1 cellular context compared by ENCODE assay signal in the genomic region with DNA sequence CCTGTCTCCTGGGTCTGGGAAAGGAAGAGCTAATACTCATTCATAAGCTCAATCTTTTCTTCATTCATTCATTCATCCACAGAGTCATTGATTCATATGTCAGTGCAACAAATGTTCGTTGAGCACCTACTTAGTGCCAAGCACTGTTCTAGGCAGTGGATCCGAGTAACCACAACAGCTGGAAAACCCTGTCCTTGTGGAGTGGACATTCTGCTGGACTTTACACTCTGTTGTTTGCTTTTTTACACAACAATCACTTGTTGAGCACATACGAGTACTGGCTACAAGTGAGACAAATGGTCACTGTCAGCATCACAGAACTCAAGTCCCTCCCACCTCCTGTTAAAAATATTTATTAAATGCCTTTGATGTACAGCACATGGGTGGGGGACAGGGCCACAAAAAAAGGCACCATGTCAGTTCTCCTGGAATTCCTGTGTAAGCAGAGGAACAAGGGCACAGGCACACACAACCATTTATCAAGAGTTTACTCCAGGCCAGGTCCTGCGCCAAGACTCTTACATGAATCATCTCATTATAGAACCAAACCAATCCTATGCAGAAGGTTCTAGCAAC.
TF ChIP-seq lines count a peak whose summit lies in the region.

No MANE protein-coding gene starts in this region.

TF ChIP-seq in HepG2, 621 proteins besides CTCF, POLR2A, EP300 and RAD21 (continued from another document and continues in another):
- TF ChIP-seq ZNF253 (CRISPR knock-in tag; IDR thresholded peaks at IDR 0.05; ENCODE audit: borderline replicate concordance) (0 out of 2 replicates have a peak, but pooled peaks have one; percentile 68), ZNF335 (CRISPR knock-in tag; IDR thresholded peaks at IDR 0.05) (peak; percentile 87; the same call in 1 of the 2 replicates), ZIK1 (CRISPR knock-in tag; IDR thresholded peaks at IDR 0.05; ENCODE audit: borderline replicate concordance, low read depth) (no peak), HHEX (CRISPR knock-in tag; IDR thresholded peaks at IDR 0.05) (peak; percentile 97), IRF9 (CRISPR knock-in tag; IDR thresholded peaks at IDR 0.05; ENCODE audit: borderline replicate concordance) (peak; percentile 88; the same call in 1 of the 2 replicates), ZFP62 (CRISPR knock-in tag; IDR thresholded peaks at IDR 0.05) (no peak), ZNF558 (CRISPR knock-in tag; IDR thresholded peaks at IDR 0.05; ENCODE audit: borderline replicate concordance) (no peak), ZNF30 (CRISPR knock-in tag; IDR thresholded peaks at IDR 0.05) (no peak), ZMYM4 (CRISPR knock-in tag; IDR thresholded peaks at IDR 0.05) (peak; percentile 95), PTBP1 (IDR thresholded peaks at IDR 0.05; ENCODE audit: low read depth, low read length, poor library complexity, severe bottlenecking) (no peak), ZNF280B (CRISPR knock-in tag; IDR thresholded peaks at IDR 0.05; ENCODE audit: borderline replicate concordance) (no peak), ZSCAN12 (CRISPR knock-in tag; IDR thresholded peaks at IDR 0.05) (no peak), ZNF274 (CRISPR knock-in tag; IDR thresholded peaks at IDR 0.05) (peak; percentile 78; the same call in 1 of the 2 replicates), ZNF326 (CRISPR knock-in tag; IDR thresholded peaks at IDR 0.05; ENCODE audit: borderline replicate concordance) (no peak), ZSCAN29 (CRISPR knock-in tag; conservative IDR thresholded peaks at IDR 0.05) (peak; percentile 97), CAMTA2 (CRISPR knock-in tag; IDR thresholded peaks at IDR 0.05; ENCODE audit: borderline replicate concordance) (no peak), GTF2F1 (IDR thresholded peaks at IDR 0.05; ENCODE audit: low read length) (no peak), ZNF451 (CRISPR knock-in tag; IDR thresholded peaks at IDR 0.05) (peak; percentile 85), BRF2 (CRISPR knock-in tag; IDR thresholded peaks at IDR 0.05) (peak; percentile 94), ZNF383 (CRISPR knock-in tag; IDR thresholded peaks at IDR 0.05; ENCODE audit: borderline replicate concordance) (0 out of 2 replicates have a peak, but pooled peaks have one; percentile 66), ZNF275 (CRISPR knock-in tag; IDR thresholded peaks at IDR 0.05; ENCODE audit: borderline replicate concordance) (no peak; the same call in 1 of the 2 replicates), ZNF7 (CRISPR knock-in tag; IDR thresholded peaks at IDR 0.05) (peak; percentile 10; the same call in 1 of the 2 replicates), KDM2A (CRISPR knock-in tag; IDR thresholded peaks at IDR 0.05; ENCODE audit: borderline replicate concordance, low read depth) (peak; percentile 36; the same call in 1 of the 2 replicates), ZNF547 (CRISPR knock-in tag; IDR thresholded peaks at IDR 0.05) (peak; percentile 92), RXRA (CRISPR knock-in tag; IDR thresholded peaks at IDR 0.05) (peak; percentile 86; the same call in 1 of the 2 replicates), SNAPC2 (CRISPR knock-in tag; IDR thresholded peaks at IDR 0.05) (peak; percentile 98), PHF8 (CRISPR knock-in tag; IDR thresholded peaks at IDR 0.05) (peak; percentile 40; the same call in 1 of the 2 replicates), ZNF746 (CRISPR knock-in tag; IDR thresholded peaks at IDR 0.05) (peak; percentile 97), ZNF317 (CRISPR knock-in tag; IDR thresholded peaks at IDR 0.05) (peak; percentile 90), DPF2 (CRISPR knock-in tag; IDR thresholded peaks at IDR 0.05; ENCODE audit: borderline replicate concordance, low read depth) (peak; percentile 100), IKZF5 (CRISPR knock-in tag; IDR thresholded peaks at IDR 0.05) (peak; percentile 99), ZNF24 (IDR thresholded peaks at IDR 0.05) (peak; percentile 95), SNAI1 (CRISPR knock-in tag; IDR thresholded peaks at IDR 0.05; ENCODE audit: borderline replicate concordance) (0 out of 2 replicates have a peak, but pooled peaks have one; percentile 61), FOXC1 (CRISPR knock-in tag; IDR thresholded peaks at IDR 0.05; ENCODE audit: borderline replicate concordance) (peak; percentile 61), ZKSCAN8 (CRISPR knock-in tag; IDR thresholded peaks at IDR 0.05; ENCODE audit: borderline replicate concordance) (peak; percentile 99), ZNF790 (CRISPR knock-in tag; IDR thresholded peaks at IDR 0.05; ENCODE audit: borderline replicate concordance) (0 out of 2 replicates have a peak, but pooled peaks have one; percentile 73), BORCS8-MEF2B (CRISPR knock-in tag; IDR thresholded peaks at IDR 0.05) (peak; percentile 85; the same call in 1 of the 2 replicates), ZZZ3 (CRISPR knock-in tag; IDR thresholded peaks at IDR 0.05; ENCODE audit: borderline replicate concordance) (peak; percentile 52; the same call in 1 of the 2 replicates)
- TF ChIP-seq, protein P1, sequence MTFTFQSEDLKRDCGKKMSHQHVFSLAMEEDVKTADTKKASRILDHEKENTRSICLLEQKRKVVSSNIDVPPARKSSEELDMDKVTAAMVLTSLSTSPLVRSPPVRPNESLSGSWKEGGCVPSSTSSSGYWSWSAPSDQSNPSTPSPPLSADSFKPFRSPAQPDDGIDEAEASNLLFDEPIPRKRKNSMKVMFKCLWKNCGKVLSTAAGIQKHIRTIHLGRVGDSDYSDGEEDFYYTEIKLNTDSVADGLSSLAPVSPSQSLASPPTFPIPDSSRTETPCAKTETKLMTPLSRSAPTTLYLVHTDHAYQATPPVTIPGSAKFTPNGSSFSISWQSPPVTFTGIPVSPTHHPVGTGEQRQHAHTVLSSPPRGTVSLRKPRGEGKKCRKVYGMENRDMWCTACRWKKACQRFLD (CRISPR knock-in tag; IDR thresholded peaks at IDR 0.05; ENCODE audit: borderline replicate concordance), result no peak; the same call in 1 of the 2 replicates
- TF ChIP-seq, protein P2, sequence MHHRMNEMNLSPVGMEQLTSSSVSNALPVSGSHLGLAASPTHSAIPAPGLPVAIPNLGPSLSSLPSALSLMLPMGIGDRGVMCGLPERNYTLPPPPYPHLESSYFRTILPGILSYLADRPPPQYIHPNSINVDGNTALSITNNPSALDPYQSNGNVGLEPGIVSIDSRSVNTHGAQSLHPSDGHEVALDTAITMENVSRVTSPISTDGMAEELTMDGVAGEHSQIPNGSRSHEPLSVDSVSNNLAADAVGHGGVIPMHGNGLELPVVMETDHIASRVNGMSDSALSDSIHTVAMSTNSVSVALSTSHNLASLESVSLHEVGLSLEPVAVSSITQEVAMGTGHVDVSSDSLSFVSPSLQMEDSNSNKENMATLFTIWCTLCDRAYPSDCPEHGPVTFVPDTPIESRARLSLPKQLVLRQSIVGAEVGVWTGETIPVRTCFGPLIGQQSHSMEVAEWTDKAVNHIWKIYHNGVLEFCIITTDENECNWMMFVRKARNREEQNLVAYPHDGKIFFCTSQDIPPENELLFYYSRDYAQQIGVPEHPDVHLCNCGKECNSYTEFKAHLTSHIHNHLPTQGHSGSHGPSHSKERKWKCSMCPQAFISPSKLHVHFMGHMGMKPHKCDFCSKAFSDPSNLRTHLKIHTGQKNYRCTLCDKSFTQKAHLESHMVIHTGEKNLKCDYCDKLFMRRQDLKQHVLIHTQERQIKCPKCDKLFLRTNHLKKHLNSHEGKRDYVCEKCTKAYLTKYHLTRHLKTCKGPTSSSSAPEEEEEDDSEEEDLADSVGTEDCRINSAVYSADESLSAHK (CRISPR knock-in tag; IDR thresholded peaks at IDR 0.05; ENCODE audit: borderline replicate concordance), result peak; percentile 88; the same call in 1 of the 2 replicates
- TF ChIP-seq, protein P3, sequence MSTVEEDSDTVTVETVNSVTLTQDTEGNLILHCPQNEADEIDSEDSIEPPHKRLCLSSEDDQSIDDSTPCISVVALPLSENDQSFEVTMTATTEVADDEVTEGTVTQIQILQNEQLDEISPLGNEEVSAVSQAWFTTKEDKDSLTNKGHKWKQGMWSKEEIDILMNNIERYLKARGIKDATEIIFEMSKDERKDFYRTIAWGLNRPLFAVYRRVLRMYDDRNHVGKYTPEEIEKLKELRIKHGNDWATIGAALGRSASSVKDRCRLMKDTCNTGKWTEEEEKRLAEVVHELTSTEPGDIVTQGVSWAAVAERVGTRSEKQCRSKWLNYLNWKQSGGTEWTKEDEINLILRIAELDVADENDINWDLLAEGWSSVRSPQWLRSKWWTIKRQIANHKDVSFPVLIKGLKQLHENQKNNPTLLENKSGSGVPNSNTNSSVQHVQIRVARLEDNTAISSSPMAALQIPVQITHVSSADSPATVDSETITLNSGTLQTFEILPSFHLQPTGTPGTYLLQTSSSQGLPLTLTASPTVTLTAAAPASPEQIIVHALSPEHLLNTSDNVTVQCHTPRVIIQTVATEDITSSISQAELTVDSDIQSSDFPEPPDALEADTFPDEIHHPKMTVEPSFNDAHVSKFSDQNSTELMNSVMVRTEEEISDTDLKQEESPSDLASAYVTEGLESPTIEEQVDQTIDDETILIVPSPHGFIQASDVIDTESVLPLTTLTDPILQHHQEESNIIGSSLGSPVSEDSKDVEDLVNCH (CRISPR knock-in tag; IDR thresholded peaks at IDR 0.05), result peak; percentile 72; the same call in 1 of the 2 replicates
- TF ChIP-seq, protein P4, sequence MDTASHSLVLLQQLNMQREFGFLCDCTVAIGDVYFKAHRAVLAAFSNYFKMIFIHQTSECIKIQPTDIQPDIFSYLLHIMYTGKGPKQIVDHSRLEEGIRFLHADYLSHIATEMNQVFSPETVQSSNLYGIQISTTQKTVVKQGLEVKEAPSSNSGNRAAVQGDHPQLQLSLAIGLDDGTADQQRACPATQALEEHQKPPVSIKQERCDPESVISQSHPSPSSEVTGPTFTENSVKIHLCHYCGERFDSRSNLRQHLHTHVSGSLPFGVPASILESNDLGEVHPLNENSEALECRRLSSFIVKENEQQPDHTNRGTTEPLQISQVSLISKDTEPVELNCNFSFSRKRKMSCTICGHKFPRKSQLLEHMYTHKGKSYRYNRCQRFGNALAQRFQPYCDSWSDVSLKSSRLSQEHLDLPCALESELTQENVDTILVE (CRISPR knock-in tag; IDR thresholded peaks at IDR 0.05), result peak; percentile 97
- TF ChIP-seq, protein P5, sequence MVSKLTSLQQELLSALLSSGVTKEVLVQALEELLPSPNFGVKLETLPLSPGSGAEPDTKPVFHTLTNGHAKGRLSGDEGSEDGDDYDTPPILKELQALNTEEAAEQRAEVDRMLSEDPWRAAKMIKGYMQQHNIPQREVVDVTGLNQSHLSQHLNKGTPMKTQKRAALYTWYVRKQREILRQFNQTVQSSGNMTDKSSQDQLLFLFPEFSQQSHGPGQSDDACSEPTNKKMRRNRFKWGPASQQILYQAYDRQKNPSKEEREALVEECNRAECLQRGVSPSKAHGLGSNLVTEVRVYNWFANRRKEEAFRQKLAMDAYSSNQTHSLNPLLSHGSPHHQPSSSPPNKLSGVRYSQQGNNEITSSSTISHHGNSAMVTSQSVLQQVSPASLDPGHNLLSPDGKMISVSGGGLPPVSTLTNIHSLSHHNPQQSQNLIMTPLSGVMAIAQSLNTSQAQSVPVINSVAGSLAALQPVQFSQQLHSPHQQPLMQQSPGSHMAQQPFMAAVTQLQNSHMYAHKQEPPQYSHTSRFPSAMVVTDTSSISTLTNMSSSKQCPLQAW (CRISPR knock-in tag; IDR thresholded peaks at IDR 0.05), result peak; percentile 99
- TF ChIP-seq, protein P6, sequence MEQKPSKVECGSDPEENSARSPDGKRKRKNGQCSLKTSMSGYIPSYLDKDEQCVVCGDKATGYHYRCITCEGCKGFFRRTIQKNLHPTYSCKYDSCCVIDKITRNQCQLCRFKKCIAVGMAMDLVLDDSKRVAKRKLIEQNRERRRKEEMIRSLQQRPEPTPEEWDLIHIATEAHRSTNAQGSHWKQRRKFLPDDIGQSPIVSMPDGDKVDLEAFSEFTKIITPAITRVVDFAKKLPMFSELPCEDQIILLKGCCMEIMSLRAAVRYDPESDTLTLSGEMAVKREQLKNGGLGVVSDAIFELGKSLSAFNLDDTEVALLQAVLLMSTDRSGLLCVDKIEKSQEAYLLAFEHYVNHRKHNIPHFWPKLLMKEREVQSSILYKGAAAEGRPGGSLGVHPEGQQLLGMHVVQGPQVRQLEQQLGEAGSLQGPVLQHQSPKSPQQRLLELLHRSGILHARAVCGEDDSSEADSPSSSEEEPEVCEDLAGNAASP (CRISPR knock-in tag; IDR thresholded peaks at IDR 0.05; ENCODE audit: borderline replicate concordance), result peak; percentile 91
